In the genomic region with DNA sequence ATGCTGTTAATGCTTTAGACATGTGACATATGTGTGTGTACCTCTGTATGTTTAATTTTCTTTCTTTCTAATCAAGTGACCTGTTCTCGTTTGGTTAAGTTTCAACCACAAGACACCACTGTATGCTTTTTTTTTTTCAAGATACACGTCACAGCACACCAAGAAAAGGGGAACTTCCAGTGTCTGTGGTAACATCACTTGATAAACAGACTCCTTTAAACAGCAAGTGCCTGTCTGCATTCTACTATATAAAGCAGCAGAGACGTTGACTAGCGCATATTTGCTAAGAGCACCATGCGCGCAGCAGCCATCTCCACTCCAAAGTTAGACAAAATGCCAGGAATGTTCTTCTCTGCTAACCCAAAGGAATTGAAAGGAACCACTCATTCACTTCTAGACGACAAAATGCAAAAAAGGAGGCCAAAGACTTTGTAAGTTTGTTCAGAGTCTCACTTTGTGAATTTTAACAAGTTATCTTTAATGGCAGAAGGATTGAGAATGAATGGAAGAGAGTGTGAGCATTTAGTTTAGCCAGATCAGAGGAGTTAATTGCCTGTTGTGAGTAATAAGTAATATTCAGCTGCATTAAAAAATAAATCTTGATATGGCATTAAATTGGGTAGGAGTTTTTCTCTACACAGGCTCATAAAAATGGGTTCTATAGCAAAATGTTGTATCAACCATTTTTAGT, we compare ENCODE assay signal across 8 cellular contexts. TPM values are rescaled to one million over a fixed set of nuclear protein-coding genes. Genes with fewer than 3 reads are reported as not detected.
DNase-seq lines count a peak whose midpoint lies in the region; ATAC-seq and TF ChIP-seq lines count a peak whose summit lies in the region.

A gene with protein sequence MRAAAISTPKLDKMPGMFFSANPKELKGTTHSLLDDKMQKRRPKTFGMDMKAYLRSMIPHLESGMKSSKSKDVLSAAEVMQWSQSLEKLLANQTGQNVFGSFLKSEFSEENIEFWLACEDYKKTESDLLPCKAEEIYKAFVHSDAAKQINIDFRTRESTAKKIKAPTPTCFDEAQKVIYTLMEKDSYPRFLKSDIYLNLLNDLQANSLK (plus strand): TSS at position 275 of the 691 bp plus-strand sequence. CDS start 20 bp downstream, at position 295.

- no peaks in the 10 kb centered on the region for H3K36me3 ChIP-seq in BLaER1

- H3K36me3 Mint-ChIP-seq in mesothelial cell of epicardium: peaks cover 1% of the 10 kb centered on the region

- H3K9ac ChIP-seq in BLaER1: no peak within 1 kb of the TSS

- peak within 1 kb of the TSS; percentile 48 for H3K4me2 ChIP-seq in BLaER1

- H3K4me1 Mint-ChIP-seq in mesothelial cell of epicardium: peaks cover 58% of the 10 kb centered on the region

- H3K4me1 ChIP-seq in BLaER1: peaks cover 20% of the 10 kb centered on the region; the same call in 1 of the 2 replicates

- H3K27me3 ChIP-seq in BLaER1: no peaks in the 10 kb centered on the region

- H3K27ac Mint-ChIP-seq in mesothelial cell of epicardium: no peak within 1 kb of the TSS

- H3K4me3 Mint-ChIP-seq in mesothelial cell of epicardium: no peak within 1 kb of the TSS

- ATAC-seq in GM19455 (IDR thresholded peaks at IDR 0.05; ENCODE audit: unreplicated experiment): peak; percentile 91
- ATAC-seq in HG03521 (IDR thresholded peaks at IDR 0.05; ENCODE audit: unreplicated experiment): peak; percentile 88

- H3K27ac ChIP-seq in BLaER1: peak within 1 kb of the TSS; percentile 40; the same call in 1 of the 2 replicates

- no peaks in the 10 kb centered on the region for H4K20me1 ChIP-seq in BLaER1

- TF ChIP-seq CTCF in mesothelial cell of epicardium (IDR thresholded peaks at IDR 0.05; ENCODE audit: unreplicated experiment): no peak

- peaks cover 8% of the 10 kb centered on the region for H3K9me3 Mint-ChIP-seq in mesothelial cell of epicardium

- no peaks in the 10 kb centered on the region for H3K27me3 Mint-ChIP-seq in mesothelial cell of epicardium (ENCODE audit: low read depth)

- H3K9me3 ChIP-seq in BLaER1: no peaks in the 10 kb centered on the region

- peak; percentile 54 to 57 for DNase-seq in activated CD4-positive, alpha-beta T cell treated with anti-CD3 and anti-CD28 coated beads, Interleukin-2, amount 50 U/mL, for 4 hours
- peak; percentile 48 for DNase-seq in germinal center (ENCODE audit: low spot score)
- DNase-seq in stimulated activated CD4-positive, alpha-beta T cell treated with anti-CD3 and anti-CD28 coated beads, Interleukin-2, amount 100 ng/mL, for 24 hours: peak; percentile 34 to 53
- no peak for DNase-seq in mesothelial cell of epicardium (ENCODE audit: low spot score in 2 of 2, unreplicated experiment in 2 of 2)
- no peak for DNase-seq in DMS79 (lab: John Stamatoyannopoulos, UW)

- H3K4me3 ChIP-seq in BLaER1: peak within 1 kb of the TSS; percentile 53; the same call in 1 of the 2 replicates

RNA-seq across cellular contexts. Expression of the gene that starts here (rescaled TPM):
- 0.38 to 0.40 TPM in 2 of 3 replicates, not detected in the other for total RNA-seq in mesothelial cell of epicardium

Comparison
In these comparisons a context has a peak if more than half of its experiments do, and no peak if none do; other contexts are left out.
1. DNase-seq: peak in activated CD4-positive, alpha-beta T cell treated with anti-CD3 and anti-CD28 coated beads, Interleukin-2, amount 50 U/mL, for 4 hours (2 of 2), germinal center (single experiment) and stimulated activated CD4-positive, alpha-beta T cell treated with anti-CD3 and anti-CD28 coated beads, Interleukin-2, amount 100 ng/mL, for 24 hours (2 of 2); none in mesothelial cell of epicardium (0 of 2) and DMS79 (single experiment).